In genomic region chr9:109469646-109470358, GRCh38 we compare ENCODE assay signal across 8 cellular contexts. TPM values are rescaled to one million over a fixed set of nuclear protein-coding genes. Genes with fewer than 3 reads are reported as not detected.
DNase-seq lines count a peak whose midpoint lies in the region; ATAC-seq and TF ChIP-seq lines count a peak whose summit lies in the region.

No MANE protein-coding gene starts in this region.

- H3K27ac ChIP-seq in WERI-Rb-1 (no peak overlapping the region), caudate nucleus (ENCODE audit: low read depth, low read length) (peak overlapping the region; percentile 24)

- no peak overlapping the region for H3K4me3 ChIP-seq in WERI-Rb-1 (ENCODE audit: low read depth, low read length)

- no peaks in the 10 kb centered on the region for H3K36me3 ChIP-seq in WERI-Rb-1

- DNase-seq in AG20443 (ENCODE audit: low spot score) (peak; percentile 84), NCI-H2107 (lab: John Stamatoyannopoulos, UW) (peak; percentile 32), WERI-Rb-1 (peak; percentile 81), caudate nucleus (lab: John Stamatoyannopoulos, UW) (peak in 59 of 61 donors; percentile 3 to 86 (median 50)), left colon (peak; percentile 58 to 69)
- peak; percentile 49 to 50 for DNase-seq in stimulated activated CD4-positive, alpha-beta T cell treated with anti-CD3 and anti-CD28 coated beads, Interleukin-4, amount 100 ng/mL, for 4 hours

- ATAC-seq in GM18868 (IDR thresholded peaks at IDR 0.05; ENCODE audit: unreplicated experiment) (peak; percentile 97), HG03095 (IDR thresholded peaks at IDR 0.05; ENCODE audit: unreplicated experiment) (peak; percentile 93), left colon (peak; percentile 97)

- peak; percentile 96 for TF ChIP-seq CTCF in WERI-Rb-1 (IDR thresholded peaks at IDR 0.05; ENCODE audit: low read depth, low read length)

- no peaks in the 10 kb centered on the region for H3K9me3 ChIP-seq in WERI-Rb-1 (ENCODE audit: severe bottlenecking)

- intact Hi-C loops in left colon (cut with DNase I, micrococcal nuclease): loop anchor here in 1 of 2 donors (10.0 kb wide), 1 partner anchor 225 kb away; no protein-coding TSS in a partner anchor

- H3K27me3 ChIP-seq in WERI-Rb-1 (ENCODE audit: insufficient read depth, low read depth, severe bottlenecking): no peaks in the 10 kb centered on the region

RNA-seq across cellular contexts. Expression of gene PTPN3, which starts 28.3 kb away (rescaled TPM):
- 10 to 100 TPM; 27.7 to 29.4 TPM for total RNA-seq in left colon

Comparison
In these comparisons a context has a peak if more than half of its experiments do, and no peak if none do; other contexts are left out.
1. DNase-seq: peak in every context shown above with its lines; median percentile 84 in AG20443; 81 in WERI-Rb-1; 64 in left colon; 50 in caudate nucleus; 50 in stimulated activated CD4-positive, alpha-beta T cell treated with anti-CD3 and anti-CD28 coated beads, Interleukin-4, amount 100 ng/mL, for 4 hours; 32 in NCI-H2107.